Comparison of ENCODE assay signal across 8 cellular contexts in genomic region chr14:35229495-35230089, GRCh38.
DNase-seq lines count a peak whose midpoint lies in the region; ATAC-seq and TF ChIP-seq lines count a peak whose summit lies in the region.

No MANE protein-coding gene starts in this region.

- H3K4me1 ChIP-seq in cardiac muscle cell (ENCODE audit: low read depth) (no peaks in the 10 kb centered on the region), colonic mucosa (no peaks in the 10 kb centered on the region)

- no peaks in the 10 kb centered on the region for H3K9me3 ChIP-seq in cardiac muscle cell (ENCODE audit: low read depth)
- no peaks in the 10 kb centered on the region for H3K9me3 ChIP-seq in colonic mucosa

- no peaks in the 10 kb centered on the region for H3K9me3 Mint-ChIP-seq in stimulated activated naive B cell treated with anti-CD40 and anti-IgM and Interleukin-4, amounts not matched to agents 10 μg/mL and 1 μg/mL and 100 μg/mL, for 72 hours

- ATAC-seq in left ventricle myocardium superior (no peak), HG02870 (IDR thresholded peaks at IDR 0.05; ENCODE audit: unreplicated experiment) (no peak)
- peak; percentile 56 to 58 for ATAC-seq in stimulated activated naive B cell treated with anti-CD40 and anti-IgM and Interleukin-4, amounts not matched to agents 10 μg/mL and 1 μg/mL and 100 μg/mL, for 72 hours (replicated peaks)

- TF ChIP-seq CTCF in cardiac muscle cell (IDR thresholded peaks at IDR 0.05; ENCODE audit: low read depth, low read length): peak; percentile 41
- peak; percentile 13 for TF ChIP-seq CTCF in colonic mucosa (IDR thresholded peaks at IDR 0.05)

- H3K4me3 ChIP-seq in cardiac muscle cell: no peak overlapping the region
- no peak overlapping the region for H3K4me3 ChIP-seq in colonic mucosa

- no peaks in the 10 kb centered on the region for H3K27me3 ChIP-seq in cardiac muscle cell
- no peaks in the 10 kb centered on the region for H3K27me3 ChIP-seq in colonic mucosa

- no peak overlapping the region for H3K9ac ChIP-seq in colonic mucosa (ENCODE audit: low read depth in 2 of 2, low read length in 2 of 2)

- DNase-seq in cardiac muscle cell (ENCODE audit: low read depth in 1 of 2, low spot score in 1 of 2) (peak; percentile 23 to 39), left ventricle myocardium superior (no peak), NCI-H345 (lab: John Stamatoyannopoulos, UW) (peak; percentile 4), colonic mucosa (no peak), DMS153 treated with DMSO at 0.1 percent for 48 hours (lab: John Stamatoyannopoulos, UW; ENCODE audit: unreplicated experiment) (no peak)
- DNase-seq in stimulated activated naive B cell treated with anti-CD40 and anti-IgM and Interleukin-4, amounts not matched to agents 10 μg/mL and 1 μg/mL and 100 μg/mL, for 72 hours: no peak
- DNase-seq in effector CD4-positive, alpha-beta T cell: no peak

- H3K36me3 Mint-ChIP-seq in stimulated activated naive B cell treated with anti-CD40 and anti-IgM and Interleukin-4, amounts not matched to agents 10 μg/mL and 1 μg/mL and 100 μg/mL, for 72 hours: peaks cover 5 to 20% of the 10 kb centered on the region in 2 donors

- H3K27me3 Mint-ChIP-seq in stimulated activated naive B cell treated with anti-CD40 and anti-IgM and Interleukin-4, amounts not matched to agents 10 μg/mL and 1 μg/mL and 100 μg/mL, for 72 hours: no peaks in the 10 kb centered on the region

- H3K4me3 Mint-ChIP-seq in stimulated activated naive B cell treated with anti-CD40 and anti-IgM and Interleukin-4, amounts not matched to agents 10 μg/mL and 1 μg/mL and 100 μg/mL, for 72 hours: no peak overlapping the region

- intact Hi-C loops in left ventricle myocardium superior (cut with micrococcal nuclease) (loop anchor here (5.0 kb wide), 1 partner anchor 178 kb away; no protein-coding TSS in a partner anchor), colonic mucosa (cut with DNase I) (loop anchor here (5.0 kb wide), 1 partner anchor 183 kb away; no protein-coding TSS in a partner anchor)

- H3K27ac Mint-ChIP-seq in stimulated activated naive B cell treated with anti-CD40 and anti-IgM and Interleukin-4, amounts not matched to agents 10 μg/mL and 1 μg/mL and 100 μg/mL, for 72 hours: no peak overlapping the region

- H3K4me1 Mint-ChIP-seq in stimulated activated naive B cell treated with anti-CD40 and anti-IgM and Interleukin-4, amounts not matched to agents 10 μg/mL and 1 μg/mL and 100 μg/mL, for 72 hours: peaks cover 10 to 26% of the 10 kb centered on the region in 2 donors

- H3K36me3 ChIP-seq in cardiac muscle cell: no peaks in the 10 kb centered on the region
- no peaks in the 10 kb centered on the region for H3K36me3 ChIP-seq in colonic mucosa

- H3K27ac ChIP-seq in cardiac muscle cell: no peak overlapping the region
- H3K27ac ChIP-seq in colonic mucosa: no peak overlapping the region

Comparison
In these comparisons a context has a peak if more than half of its experiments do, and no peak if none do; other contexts are left out.
1. DNase-seq: peak in cardiac muscle cell (2 of 2) and NCI-H345 (single experiment); none in left ventricle myocardium superior (single experiment), colonic mucosa (single experiment), stimulated activated naive B cell treated with anti-CD40 and anti-IgM and Interleukin-4, amounts not matched to agents 10 μg/mL and 1 μg/mL and 100 μg/mL, for 72 hours (single experiment), effector CD4-positive, alpha-beta T cell (single experiment) and DMS153 treated with DMSO at 0.1 percent for 48 hours (single experiment).
2. ATAC-seq: peak in stimulated activated naive B cell treated with anti-CD40 and anti-IgM and Interleukin-4, amounts not matched to agents 10 μg/mL and 1 μg/mL and 100 μg/mL, for 72 hours (2 of 2); none in left ventricle myocardium superior (single experiment) and HG02870 (single experiment).